Comparison of ENCODE assay signal across 23 cellular contexts in the genomic region with DNA sequence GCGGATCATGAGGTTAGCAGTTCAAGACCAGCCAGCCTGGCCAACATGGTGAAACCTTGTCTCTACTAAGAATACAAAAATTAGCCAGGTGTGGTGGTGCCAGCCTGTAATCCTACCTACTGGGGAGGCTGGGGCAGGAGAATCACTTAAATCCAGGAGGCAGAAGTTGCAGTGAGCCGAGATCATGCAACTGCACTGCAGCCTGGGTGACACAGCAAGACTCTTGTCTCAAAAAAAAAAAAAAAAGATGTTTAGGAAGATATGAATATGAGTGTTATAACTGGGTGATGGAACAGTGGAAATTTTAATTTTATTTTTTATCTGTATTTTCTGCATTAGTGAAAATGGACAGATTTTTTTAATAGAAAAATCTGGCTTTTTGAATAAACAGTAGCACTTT.
"Had no signal": no experiment of that assay in that cellular context is flagged by ENCODE, and none has a peak within 500 bp of the region (broad histone marks: within the 10 kb centered on the region; RNA-seq: fewer than 3 reads in every experiment).

No MANE protein-coding gene starts in this region.

- DNase-seq: IMR-90, Kasumi-1, MM.1S, NCI-H1092 treated with DMSO at 0.1 percent for 48 hours, NCI-H1436, NCI-H187, NCI-H2029, NCI-H2081 treated with DMSO at 0.1 percent for 48 hours, NCI-H2171, NCI-H226, NCI-H446, NCI-H510A, NCI-H524 treated with DMSO at 0.1 percent for 48 hours, NCI-H69, NCI-H774, PC-3, SHP77, SK-N-SH, SW 1271 had no signal

- H3K9me3 ChIP-seq: SK-N-SH had no signal

- H3K27ac ChIP-seq: KMS-11, RWPE1 had no signal

- ATAC-seq: HepG2, Panc1, PC-3 had no signal
